ENCODE assay signal across 13 cellular contexts in genomic region chr12:109192358-109192757, GRCh38.
DNase-seq lines count a peak whose midpoint lies in the region; ATAC-seq, FAIRE-seq and TF ChIP-seq lines count a peak whose summit lies in the region.
"Had no signal": no experiment of that assay in that cellular context is flagged by ENCODE, and none has a peak within 500 bp of the region (broad histone marks: within the 10 kb centered on the region; RNA-seq: fewer than 3 reads in every experiment).

No MANE protein-coding gene starts in this region.

- intact Hi-C loops in Right ventricle myocardium superior (cut with DNase I), result no loop called here
- intact Hi-C loops in right cardiac atrium (cut with DNase I), result no loop called here
- intact Hi-C loops in A673 (cut with micrococcal nuclease; ENCODE audit: unreplicated experiment), result no loop called here

- WGBS in right cardiac atrium, result 79% methylated on average over 3 of the region's 3 CpGs

- DNase-seq in Right ventricle myocardium superior (no peak), right cardiac atrium (no peak), SW480 (ENCODE audit: low spot score) (peak; percentile 11), foreskin fibroblast (peak; percentile 36 to 67), urothelium cell line (ENCODE audit: low spot score) (peak; percentile 57), hippocampal formation (lab: John Stamatoyannopoulos, UW) (no peak), A673 (ENCODE audit: low spot score) (no peak), UCSD-AML1 (lab: John Stamatoyannopoulos, UW; ENCODE audit: unreplicated experiment) (no peak)
- DNase-seq: activated naive CD4-positive, alpha-beta T cell treated with anti-CD3 and anti-CD28 coated beads, Interleukin-2, amount 50 U/mL, for 16 hours; left lung; transverse colon had no signal

- POLR2A ChIA-PET in A673 (lab: Charles Lee; ENCODE audit: low non-redundant PET), result no interaction called here

- H3K4me3 ChIP-seq in right cardiac atrium (ENCODE audit: low read length) (no peak overlapping the region), foreskin fibroblast (ENCODE audit: low read depth in 1 of 2, low read length in 2 of 2) (no peak overlapping the region), A673 (ENCODE audit: low read depth, low read length, poor library complexity, severe bottlenecking) (no peak overlapping the region)
- H3K4me3 ChIP-seq: coronary artery, left lung, transverse colon had no signal

- no peak for TF ChIP-seq CTCF in foreskin fibroblast (IDR thresholded peaks at IDR 0.05; ENCODE audit: low read depth, low read length)
- no peak for TF ChIP-seq CTCF in A673 (conservative IDR thresholded peaks at IDR 0.05; ENCODE audit: low read depth, low read length)

- no peaks in the 10 kb centered on the region for H3K9me3 ChIP-seq in right cardiac atrium (ENCODE audit: control insufficient read depth, low read length)
- no peaks in the 10 kb centered on the region for H3K9me3 ChIP-seq in A673 (ENCODE audit: low read depth, low read length, poor library complexity, severe bottlenecking)
- H3K9me3 ChIP-seq: left lung, transverse colon had no signal

- FAIRE-seq in urothelium cell line (lab: Jason Lieb, UNC), result no peak
- FAIRE-seq: G401.6 had no signal

- H3K27me3 ChIP-seq in right cardiac atrium (ENCODE audit: control insufficient read depth, insufficient read depth) (no peaks in the 10 kb centered on the region), A673 (replicated peaks; ENCODE audit: insufficient read depth, low read depth, low read length, poor library complexity) (no peaks in the 10 kb centered on the region)
- H3K27me3 ChIP-seq: left lung, transverse colon had no signal

- H3K36me3 ChIP-seq in A673 (ENCODE audit: insufficient read depth, low read length, poor library complexity, severe bottlenecking), result no peaks in the 10 kb centered on the region

- ATAC-seq in Right ventricle myocardium superior (ENCODE audit: poor library complexity), result peak; percentile 7
- ATAC-seq in right cardiac atrium, result no peak
- ATAC-seq: left lung had no signal

- H3K4me1 ChIP-seq in right cardiac atrium (ENCODE audit: control insufficient read depth, insufficient read depth, low read length) (no peaks in the 10 kb centered on the region), A673 (ENCODE audit: insufficient read depth, low read length, poor library complexity, severe bottlenecking) (no peaks in the 10 kb centered on the region)
- H3K4me1 ChIP-seq: left lung, transverse colon had no signal

- CTCF ChIA-PET in A673 (lab: Charles Lee), result no interaction called here

- no TSS peak for BruUV-seq in A673 (replicated peaks; lab: Mats Ljungman, UMichigan)

- H3K27ac ChIP-seq in right cardiac atrium (ENCODE audit: low read length) (no peak overlapping the region), A673 (ENCODE audit: low read depth, low read length, poor library complexity, severe bottlenecking) (no peak overlapping the region)
- H3K27ac ChIP-seq: coronary artery, left lung, transverse colon had no signal

Comparison
In these comparisons a context has a peak if more than half of its experiments do, and no peak if none do; other contexts are left out.
1. DNase-seq: peak in SW480 (single experiment), foreskin fibroblast (2 of 2) and urothelium cell line (single experiment); none in Right ventricle myocardium superior (single experiment), right cardiac atrium (0 of 3), hippocampal formation (0 of 2), A673 (single experiment) and UCSD-AML1 (single experiment).